8 cellular contexts compared by ENCODE assay signal in the genomic region with DNA sequence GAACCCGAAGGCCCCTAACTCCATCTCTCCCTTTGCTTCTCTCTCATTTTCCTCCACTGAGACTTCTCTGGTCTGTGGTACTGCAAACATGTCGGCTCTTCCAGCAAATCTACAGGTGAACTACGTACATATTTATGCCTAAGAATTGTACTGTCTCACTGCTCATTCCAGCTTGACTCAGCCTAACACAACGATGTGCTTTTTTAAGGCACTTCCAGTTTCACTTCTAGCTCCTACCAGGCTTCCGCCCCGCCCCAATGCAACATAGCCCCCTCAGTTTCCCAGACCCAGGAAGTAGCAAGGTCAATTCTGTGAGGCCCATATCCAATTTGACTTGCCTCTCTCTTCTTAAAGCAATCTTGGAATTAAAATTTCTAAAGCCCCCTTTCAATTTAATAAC.
DNase-seq lines count a peak whose midpoint lies in the region; ATAC-seq and TF ChIP-seq lines count a peak whose summit lies in the region.

No MANE protein-coding gene starts in this region.

- H3K4me3 ChIP-seq in astrocyte of the spinal cord (ENCODE audit: low read depth, low read length) (peak overlapping the region; percentile 11), trophoblast cell (ENCODE audit: low read depth, low read length) (no peak overlapping the region)

- no peaks in the 10 kb centered on the region for H3K4me1 ChIP-seq in trophoblast cell (ENCODE audit: control insufficient read depth in 1 of 2, insufficient read depth in 2 of 2, low read length in 2 of 2)

- WGBS in trophoblast cell (ENCODE audit: extremely low coverage, insufficient coverage, insufficient read length) = no CpG with 5 or more reads among the region's 6 CpGs

- H3K79me1 ChIP-seq in trophoblast cell (ENCODE audit: low read length) = no peaks in the 10 kb centered on the region

- no peaks in the 10 kb centered on the region for H3K9me3 ChIP-seq in trophoblast cell (ENCODE audit: insufficient read depth, low read depth, low read length)

- H4K8ac ChIP-seq in trophoblast cell (ENCODE audit: low read depth, low read length) = no peak overlapping the region

- H3K27me3 ChIP-seq in trophoblast cell (ENCODE audit: insufficient read depth, low read length) = no peaks in the 10 kb centered on the region

- H3K79me2 ChIP-seq in trophoblast cell (ENCODE audit: control insufficient read depth, insufficient read depth, low read length, poor library complexity) = no peaks in the 10 kb centered on the region

- no peak overlapping the region for H3K27ac ChIP-seq in trophoblast cell (ENCODE audit: low read depth, low read length)

- H3K23ac ChIP-seq in trophoblast cell (ENCODE audit: low read length) = no peak overlapping the region

- no peak for TF ChIP-seq CTCF in astrocyte of the spinal cord (IDR thresholded peaks at IDR 0.05; ENCODE audit: low read depth, low read length)

- H2AK5ac ChIP-seq in trophoblast cell (ENCODE audit: low read length) = no peak overlapping the region

- H2BK5ac ChIP-seq in trophoblast cell (ENCODE audit: low read depth, low read length, poor library complexity) = no peak overlapping the region

- peak; percentile 93 for ATAC-seq in GM18867 (IDR thresholded peaks at IDR 0.05; ENCODE audit: unreplicated experiment)
- ATAC-seq in HG03064 (IDR thresholded peaks at IDR 0.05; ENCODE audit: low read depth, unreplicated experiment) = peak; percentile 79

- H2AFZ ChIP-seq in trophoblast cell (ENCODE audit: insufficient read depth, low read length, poor library complexity) = no peak overlapping the region

- H3K4ac ChIP-seq in trophoblast cell (ENCODE audit: low read depth, low read length) = no peak overlapping the region

- no peak overlapping the region for H4K12ac ChIP-seq in trophoblast cell (ENCODE audit: low read depth, low read length)

- no peak overlapping the region for H3K4me2 ChIP-seq in trophoblast cell (ENCODE audit: low read length)

- H3K36me3 ChIP-seq in trophoblast cell (ENCODE audit: control insufficient read depth in 1 of 2, insufficient read depth in 2 of 2, low read length in 2 of 2) = peaks cover 0 to 2% of the 10 kb centered on the region in 2 experiments

- in situ Hi-C loops in astrocyte of the spinal cord (cut with HindIII; ENCODE audit: low sequenced_read_pairs) = no loop called here

- H3K9ac ChIP-seq in trophoblast cell (ENCODE audit: low read length) = no peak overlapping the region

- no peak overlapping the region for H3K14ac ChIP-seq in trophoblast cell (ENCODE audit: low read length)

- H2BK12ac ChIP-seq in trophoblast cell (ENCODE audit: low read length) = no peak overlapping the region

- no peak overlapping the region for H4K91ac ChIP-seq in trophoblast cell (ENCODE audit: low read depth, low read length)

- H3K18ac ChIP-seq in trophoblast cell (ENCODE audit: low read length) = no peak overlapping the region

- H2BK120ac ChIP-seq in trophoblast cell (ENCODE audit: insufficient read depth, low read length, poor library complexity) = no peak overlapping the region

- DNase-seq in T follicular helper cell (ENCODE audit: low read depth) (peak; percentile 33), astrocyte of the spinal cord (ENCODE audit: low read depth, low spot score) (peak; percentile 64), kidney glomerular epithelial cell (lab: John Stamatoyannopoulos, UW) (peak; percentile 74), NCI-H2081 treated with DMSO at 0.1 percent for 48 hours (lab: John Stamatoyannopoulos, UW) (no peak), trophoblast cell (no peak)
- DNase-seq in stimulated activated CD4-positive, alpha-beta T cell treated with anti-CD3 and anti-CD28 coated beads, TNF-alpha, amount 100 ng/mL, for 4 hours (ENCODE audit: low read depth in 3 of 3) = peak in 2 of 3 experiments; percentile 44 to 46

Comparison
In these comparisons a context has a peak if more than half of its experiments do, and no peak if none do; other contexts are left out.
1. DNase-seq: peak in T follicular helper cell (single experiment), astrocyte of the spinal cord (single experiment), kidney glomerular epithelial cell (single experiment) and stimulated activated CD4-positive, alpha-beta T cell treated with anti-CD3 and anti-CD28 coated beads, TNF-alpha, amount 100 ng/mL, for 4 hours (2 of 3); none in NCI-H2081 treated with DMSO at 0.1 percent for 48 hours (single experiment) and trophoblast cell (0 of 2).